In genomic region chr1:52842643-52843310, GRCh38 we compare ENCODE assay signal across 1 cellular context.
TF ChIP-seq lines count a peak whose summit lies in the region.

ZYG11A (plus strand) TSS chr1:52842760; CDS start chr1:52842884, 124 bp downstream.

TF ChIP-seq in WTC11, 78 proteins besides CTCF, POLR2A, EP300 and RAD21 (continued from another document):
- TF ChIP-seq PRDM15 (CRISPR knock-in tag; IDR thresholded peaks at IDR 0.05), result peak; percentile 46; the same call in 1 of the 2 replicates
- TF ChIP-seq NFYB (CRISPR knock-in tag; conservative IDR thresholded peaks at IDR 0.05; ENCODE audit: low read depth), result peak; percentile 20; the same call in 1 of the 2 replicates
- no peak for TF ChIP-seq ZMAT4 (CRISPR knock-in tag; IDR thresholded peaks at IDR 0.05)
- peak; percentile 95 for TF ChIP-seq MAX (CRISPR knock-in tag; IDR thresholded peaks at IDR 0.05)
- TF ChIP-seq ZNF317 (CRISPR knock-in tag; IDR thresholded peaks at IDR 0.05; ENCODE audit: borderline replicate concordance, low read depth), result peak; percentile 74
- TF ChIP-seq HMGXB4 (CRISPR knock-in tag; IDR thresholded peaks at IDR 0.05), result peak; percentile 75
- no peak for TF ChIP-seq JAZF1 (CRISPR knock-in tag; IDR thresholded peaks at IDR 0.05)
- no peak for TF ChIP-seq ZBTB21 (CRISPR knock-in tag; IDR thresholded peaks at IDR 0.05; ENCODE audit: borderline replicate concordance)
- TF ChIP-seq TP53 (CRISPR knock-in tag; IDR thresholded peaks at IDR 0.05), result peak; percentile 93
- peak; percentile 59; the same call in 1 of the 2 replicates for TF ChIP-seq NR1H2 (CRISPR knock-in tag; IDR thresholded peaks at IDR 0.05)
- peak; percentile 82 for TF ChIP-seq FOXK1 (CRISPR knock-in tag; IDR thresholded peaks at IDR 0.05)
- peak; percentile 96 for TF ChIP-seq SMAD3 (CRISPR knock-in tag; IDR thresholded peaks at IDR 0.05; ENCODE audit: borderline replicate concordance)
- peak; percentile 97 for TF ChIP-seq ETV6 (CRISPR knock-in tag; IDR thresholded peaks at IDR 0.05)
- peak; percentile 48; the same call in 1 of the 2 replicates for TF ChIP-seq TEAD4 (CRISPR knock-in tag; IDR thresholded peaks at IDR 0.05)
- no peak for TF ChIP-seq NFATC4 (CRISPR knock-in tag; IDR thresholded peaks at IDR 0.05)
- peak; percentile 80; the same call in 1 of the 2 replicates for TF ChIP-seq NFE2L1 (CRISPR knock-in tag; IDR thresholded peaks at IDR 0.05)
- peak; percentile 81 for TF ChIP-seq E2F1 (CRISPR knock-in tag; IDR thresholded peaks at IDR 0.05)
TF ChIP-seq in WTC11: peak in this region for 40.
